ENCODE assay signal across 13 cellular contexts in the genomic region with DNA sequence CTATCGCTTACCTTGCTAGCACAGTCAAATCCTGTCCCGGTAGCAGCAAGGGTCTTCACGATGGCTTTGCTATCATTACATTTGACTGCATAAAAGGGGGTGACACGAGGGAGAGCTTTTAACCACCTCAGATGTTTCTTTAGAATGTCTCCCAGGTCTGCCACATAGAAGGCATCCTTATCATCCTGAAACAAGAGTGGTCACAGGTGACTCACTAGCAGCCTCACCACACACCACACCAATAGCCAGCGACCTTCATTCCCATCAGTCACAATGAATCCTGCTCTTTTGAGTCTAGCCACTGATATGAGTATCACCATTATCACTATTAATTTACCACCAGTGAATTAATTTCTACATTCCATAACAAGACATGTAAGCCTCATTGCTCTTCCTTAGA. TPM values are rescaled to one million over a fixed set of nuclear protein-coding genes. Genes with fewer than 3 reads are reported as not detected.
DNase-seq lines count a peak whose midpoint lies in the region; ATAC-seq and TF ChIP-seq lines count a peak whose summit lies in the region.
"Had no signal": no experiment of that assay in that cellular context is flagged by ENCODE, and none has a peak within 500 bp of the region (broad histone marks: within the 10 kb centered on the region; RNA-seq: fewer than 3 reads in every experiment).

No MANE protein-coding gene starts in this region.

- H3K27me3 ChIP-seq in CD4-positive, alpha-beta T cell (ENCODE audit: control insufficient read depth, insufficient read depth, low read length): no peaks in the 10 kb centered on the region

- H3K27ac ChIP-seq in CD4-positive, alpha-beta T cell (ENCODE audit: low read depth, low read length): no peak overlapping the region

- intact Hi-C loops in CD4-positive, alpha-beta T cell (cut with DNase I, micrococcal nuclease): loop anchor here (10.0 kb wide), 2 partner anchors 490 to 630 kb away; a partner anchor contains a TSS

- peak; percentile 65 for ATAC-seq in activated T-helper 17 cell treated with anti-CD3 and anti-CD28 coated beads, Interleukin-2, amount 50 U/mL, for 72 hours (replicated peaks)
- ATAC-seq in CD4-positive, alpha-beta T cell (ENCODE audit: poor library complexity): no peak

- no peaks in the 10 kb centered on the region for H3K9me3 ChIP-seq in CD4-positive, alpha-beta T cell (ENCODE audit: control insufficient read depth, low read length)

- CTCF ChIA-PET in CD4-positive, alpha-beta T cell (lab: Charles Lee): interaction anchor here (5.6 kb wide), 1 partner anchor 10 kb away, joined by 34 read pairs; no protein-coding TSS in a partner anchor

- peak overlapping the region; percentile 83 for H3K4me3 Mint-ChIP-seq in activated T-helper 17 cell treated with anti-CD3 and anti-CD28 coated beads, Interleukin-2, amount 50 U/mL, for 72 hours
- H3K4me3 Mint-ChIP-seq in CD4-positive, alpha-beta T cell: no peak overlapping the region
- H3K4me3 Mint-ChIP-seq: dendritic cell treated with granulocyte-macrophage colony-stimulating factor and Interleukin-4, amounts not matched to agents 40 ng/mL and 50 ng/mL, for 4 days had no signal

- peak overlapping the region; percentile 15 for H3K27ac Mint-ChIP-seq in activated T-helper 17 cell treated with anti-CD3 and anti-CD28 coated beads, Interleukin-2, amount 50 U/mL, for 72 hours
- no peak overlapping the region for H3K27ac Mint-ChIP-seq in CD4-positive, alpha-beta T cell
- H3K27ac Mint-ChIP-seq: dendritic cell treated with granulocyte-macrophage colony-stimulating factor and Interleukin-4, amounts not matched to agents 40 ng/mL and 50 ng/mL, for 4 days had no signal

- H3K36me3 Mint-ChIP-seq in activated T-helper 17 cell treated with anti-CD3 and anti-CD28 coated beads, Interleukin-2, amount 50 U/mL, for 72 hours (ENCODE audit: low read depth): peaks cover 71% of the 10 kb centered on the region
- peaks cover 61% of the 10 kb centered on the region for H3K36me3 Mint-ChIP-seq in CD4-positive, alpha-beta T cell (ENCODE audit: low read depth)

- POLR2A ChIA-PET in CD4-positive, alpha-beta T cell (lab: Charles Lee): no interaction called here

- H3K9me3 Mint-ChIP-seq in activated T-helper 17 cell treated with anti-CD3 and anti-CD28 coated beads, Interleukin-2, amount 50 U/mL, for 72 hours: no peaks in the 10 kb centered on the region
- no peaks in the 10 kb centered on the region for H3K9me3 Mint-ChIP-seq in CD4-positive, alpha-beta T cell
- H3K9me3 Mint-ChIP-seq: dendritic cell treated with granulocyte-macrophage colony-stimulating factor and Interleukin-4, amounts not matched to agents 40 ng/mL and 50 ng/mL, for 4 days had no signal

- peak; percentile 64 for DNase-seq in ELR (ENCODE audit: low read depth)
- DNase-seq in LHCN-M2 (ENCODE audit: low read depth): peak; percentile 12
- DNase-seq in stimulated activated CD4-positive, alpha-beta T cell treated with anti-CD3 and anti-CD28 coated beads, Interleukin-1b, Interleukin-23, amount 100 ng/mL, for 48 hours: peak; percentile 78
- DNase-seq in NAMALWA (ENCODE audit: low spot score): no peak
- no peak for DNase-seq in hippocampal formation (lab: John Stamatoyannopoulos, UW)
- DNase-seq in CD4-positive, alpha-beta T cell: no peak
- DNase-seq: COR-L47, foreskin fibroblast, H7, islet precursor cell, NCI-H1694 treated with DMSO at 0.1 percent for 48 hours had no signal

- peaks cover 31% of the 10 kb centered on the region for H3K4me1 Mint-ChIP-seq in activated T-helper 17 cell treated with anti-CD3 and anti-CD28 coated beads, Interleukin-2, amount 50 U/mL, for 72 hours
- H3K4me1 Mint-ChIP-seq in CD4-positive, alpha-beta T cell (ENCODE audit: low read depth): peaks cover 29% of the 10 kb centered on the region

- H3K27me3 Mint-ChIP-seq in activated T-helper 17 cell treated with anti-CD3 and anti-CD28 coated beads, Interleukin-2, amount 50 U/mL, for 72 hours: no peaks in the 10 kb centered on the region
- no peaks in the 10 kb centered on the region for H3K27me3 Mint-ChIP-seq in CD4-positive, alpha-beta T cell
- H3K27me3 Mint-ChIP-seq: dendritic cell treated with granulocyte-macrophage colony-stimulating factor and Interleukin-4, amounts not matched to agents 40 ng/mL and 50 ng/mL, for 4 days had no signal

- TF ChIP-seq CTCF in CD4-positive, alpha-beta T cell (IDR thresholded peaks at IDR 0.05): no peak

RNA-seq across cellular contexts. Expression of a gene that starts 3.7 kb away (rescaled TPM):
- 175 and 213 TPM in 2 replicates for total RNA-seq in LHCN-M2 (2014; rRNA removed)
- 68.2 TPM for polyA plus RNA-seq in LHCN-M2 (2012)
- total RNA-seq in activated T-helper 17 cell treated with anti-CD3 and anti-CD28 coated beads, Interleukin-2, amount 50 U/mL, for 72 hours: 100 to 1,000 TPM in 1 of 2 donors, 10 to 100 TPM in 1; 60.3 to 180 TPM
- 100 to 1,000 TPM; 162 to 164 TPM for total RNA-seq in CD4-positive, alpha-beta T cell

Comparison
In these comparisons a context has a peak if more than half of its experiments do, and no peak if none do; other contexts are left out.
1. DNase-seq: peak in ELR (single experiment), LHCN-M2 (single experiment) and stimulated activated CD4-positive, alpha-beta T cell treated with anti-CD3 and anti-CD28 coated beads, Interleukin-1b, Interleukin-23, amount 100 ng/mL, for 48 hours (single experiment); none in NAMALWA (single experiment), hippocampal formation (0 of 2) and CD4-positive, alpha-beta T cell (0 of 10).